In genomic region chr6:18528084-18528743, GRCh38 we compare ENCODE assay signal across 9 cellular contexts.
A peak's percentile ranks its signal among the peaks of the same experiment; 100 is the strongest.
DNase-seq lines count a peak whose midpoint lies in the region; ATAC-seq and TF ChIP-seq lines count a peak whose summit lies in the region.
"Had no signal": no experiment of that assay in that cellular context is flagged by ENCODE, and none has a peak within 500 bp of the region (broad histone marks: within the 10 kb centered on the region; RNA-seq: fewer than 3 reads in every experiment).

No MANE protein-coding gene starts in this region.

- intact Hi-C loops in psoas muscle (cut with DNase I) (no loop called here), sigmoid colon (cut with DNase I) (no loop called here)

- no peak for TF ChIP-seq POLR2A in sigmoid colon (IDR thresholded peaks at IDR 0.05)

- no peaks in the 10 kb centered on the region for H3K4me1 ChIP-seq in psoas muscle
- H3K4me1 ChIP-seq in effector memory CD4-positive, alpha-beta T cell (ENCODE audit: control insufficient read depth, insufficient read depth, low read length, poor library complexity, severe bottlenecking): no peaks in the 10 kb centered on the region
- no peaks in the 10 kb centered on the region for H3K4me1 ChIP-seq in sigmoid colon

- H3K27me3 ChIP-seq in psoas muscle (ENCODE audit: insufficient read depth in 3 of 3, low read length in 2 of 3): no peaks in the 10 kb centered on the region
- no peaks in the 10 kb centered on the region for H3K27me3 ChIP-seq in effector memory CD4-positive, alpha-beta T cell (replicated peaks; ENCODE audit: control insufficient read depth, insufficient read depth, low read length, poor library complexity, severe bottlenecking)
- H3K27me3 ChIP-seq in sigmoid colon: no peaks in the 10 kb centered on the region

- DNase-seq in NCI-H1092 treated with DMSO at 0.1 percent for 48 hours (lab: John Stamatoyannopoulos, UW) (peak; percentile 17), NCI-H1092 (lab: John Stamatoyannopoulos, UW) (no peak), NCI-H2227 treated with DMSO at 0.1 percent for 48 hours (lab: John Stamatoyannopoulos, UW) (peak; percentile 6), chondrocyte (ENCODE audit: low spot score) (no peak), psoas muscle (no peak), omental fat pad (ENCODE audit: low spot score) (no peak), sigmoid colon (no peak)
- DNase-seq in effector memory CD4-positive, alpha-beta T cell: no peak
- DNase-seq: stimulated activated naive CD4-positive, alpha-beta T cell had no signal

- H3K9me3 ChIP-seq in psoas muscle: no peaks in the 10 kb centered on the region
- H3K9me3 ChIP-seq in effector memory CD4-positive, alpha-beta T cell (ENCODE audit: control insufficient read depth, low read length): no peaks in the 10 kb centered on the region
- H3K9me3 ChIP-seq in sigmoid colon: no peaks in the 10 kb centered on the region

- no peaks in the 10 kb centered on the region for H3K9me3 Mint-ChIP-seq in chondrocyte (ENCODE audit: low read depth)

- H3K4me3 ChIP-seq in psoas muscle (no peak overlapping the region), sigmoid colon (no peak overlapping the region)
- H3K4me3 ChIP-seq in effector memory CD4-positive, alpha-beta T cell (ENCODE audit: insufficient read depth, low read depth, low read length, poor library complexity, severe bottlenecking): no peak overlapping the region

- no peaks in the 10 kb centered on the region for H3K27me3 Mint-ChIP-seq in chondrocyte (ENCODE audit: low read depth)

- no peak overlapping the region for H3K4me3 Mint-ChIP-seq in chondrocyte (ENCODE audit: unreplicated experiment)

- no peaks in the 10 kb centered on the region for H3K4me1 Mint-ChIP-seq in chondrocyte (ENCODE audit: low read depth)

- H3K36me3 ChIP-seq in psoas muscle (ENCODE audit: insufficient read depth in 1 of 2, low read depth in 1 of 2) (no peaks in the 10 kb centered on the region), sigmoid colon (no peaks in the 10 kb centered on the region)
- H3K36me3 ChIP-seq in effector memory CD4-positive, alpha-beta T cell (ENCODE audit: control insufficient read depth, insufficient read depth, low read length): no peaks in the 10 kb centered on the region

- no peak for ATAC-seq in psoas muscle
- ATAC-seq in omental fat pad (ENCODE audit: low FRiP score): no peak

- H3K36me3 Mint-ChIP-seq in chondrocyte (ENCODE audit: low read depth): no peaks in the 10 kb centered on the region

- H3K27ac ChIP-seq in psoas muscle (no peak overlapping the region), sigmoid colon (no peak overlapping the region)
- no peak overlapping the region for H3K27ac ChIP-seq in effector memory CD4-positive, alpha-beta T cell (ENCODE audit: insufficient read depth, low read length, poor library complexity, severe bottlenecking)

- TF ChIP-seq EP300 in sigmoid colon (IDR thresholded peaks at IDR 0.05): no peak

- TF ChIP-seq CTCF in chondrocyte (IDR thresholded peaks at IDR 0.05) (peak; percentile 86), psoas muscle (IDR thresholded peaks at IDR 0.05) (peak; percentile 32), omental fat pad (IDR thresholded peaks at IDR 0.05) (no peak), sigmoid colon (IDR thresholded peaks at IDR 0.05) (no peak)

- 69 to 75% (median 73%) methylated on average over 3 of the region's 3 CpGs for WGBS in psoas muscle, 3 donors
- 72 to 75% methylated on average over 3 of the region's 3 CpGs for WGBS in sigmoid colon, 2 donors

- H3K27ac Mint-ChIP-seq in chondrocyte (ENCODE audit: unreplicated experiment): no peak overlapping the region

Comparison
In these comparisons a context has a peak if more than half of its experiments do, and no peak if none do; other contexts are left out.
1. DNase-seq: peak in NCI-H1092 treated with DMSO at 0.1 percent for 48 hours (single experiment) and NCI-H2227 treated with DMSO at 0.1 percent for 48 hours (single experiment); none in NCI-H1092 (single experiment), chondrocyte (single experiment), psoas muscle (0 of 2), omental fat pad (single experiment), effector memory CD4-positive, alpha-beta T cell (0 of 3) and sigmoid colon (single experiment).
2. CTCF ChIP-seq: peak in chondrocyte (single experiment) and psoas muscle (single experiment); none in omental fat pad (0 of 3) and sigmoid colon (0 of 4).